In genomic region chr2:218406209-218406948, GRCh38 we compare ENCODE assay signal across 8 cellular contexts. TPM values are rescaled to one million over a fixed set of nuclear protein-coding genes. Genes with fewer than 3 reads are reported as not detected.
DNase-seq lines count a peak whose midpoint lies in the region; ATAC-seq and TF ChIP-seq lines count a peak whose summit lies in the region.

No MANE protein-coding gene starts in this region.

- H3K27me3 Mint-ChIP-seq in T-helper 17 cell: no peaks in the 10 kb centered on the region

- H3K27ac Mint-ChIP-seq in T-helper 17 cell: peak overlapping the region; percentile 97

- H3K4me1 ChIP-seq in right cardiac atrium (ENCODE audit: control insufficient read depth, insufficient read depth, low read length) (peaks cover 6% of the 10 kb centered on the region), rectal smooth muscle tissue (ENCODE audit: control insufficient read depth, insufficient read depth, low read length) (peaks cover 21% of the 10 kb centered on the region), vagina (peaks cover 62% of the 10 kb centered on the region)

- H3K27me3 ChIP-seq in right cardiac atrium (ENCODE audit: control insufficient read depth, insufficient read depth): no peaks in the 10 kb centered on the region
- H3K27me3 ChIP-seq in rectal smooth muscle tissue (ENCODE audit: control insufficient read depth, insufficient read depth, low read length): no peaks in the 10 kb centered on the region
- H3K27me3 ChIP-seq in vagina: no peaks in the 10 kb centered on the region

- H3K9me3 ChIP-seq in T-helper 17 cell (ENCODE audit: control insufficient read depth, low read length, poor library complexity, severe bottlenecking) (no peaks in the 10 kb centered on the region), right cardiac atrium (ENCODE audit: control insufficient read depth, low read length) (no peaks in the 10 kb centered on the region), vagina (no peaks in the 10 kb centered on the region)

- TF ChIP-seq POLR2A in GM18505 (IDR thresholded peaks at IDR 0.05; ENCODE audit: borderline replicate concordance, extremely low read depth, insufficient read depth, insufficient read length): no peak
- TF ChIP-seq POLR2A in vagina (IDR thresholded peaks at IDR 0.05): no peak

- H3K27ac ChIP-seq in right cardiac atrium (ENCODE audit: low read length) (peak overlapping the region; percentile 96), rectal smooth muscle tissue (ENCODE audit: low read depth, low read length) (peak overlapping the region; percentile 77), vagina (peak overlapping the region; percentile 97)

- intact Hi-C loops in right cardiac atrium (cut with DNase I): loop anchor here in 1 of 4 donors (5.0 kb wide), 1 partner anchor 61 kb away; no protein-coding TSS in a partner anchor
- intact Hi-C loops in vagina (cut with DNase I): loop anchor here (10.0 kb wide), 2 partner anchors 158 to 238 kb away; partner anchors contain the start of genes CNOT9 and USP37

- WGBS in right cardiac atrium: under 1% methylated on average over 56 of the region's 56 CpGs

- peaks cover 50% of the 10 kb centered on the region for H3K4me1 Mint-ChIP-seq in T-helper 17 cell

- DNase-seq in NCI-H187 (lab: John Stamatoyannopoulos, UW) (peak; percentile 16 to 90), T-helper 17 cell (peak; percentile 75 to 90 (median 88)), anterior cingulate cortex (lab: John Stamatoyannopoulos, UW) (peak; percentile 64 to 99 (median 94)), right cardiac atrium (peak; percentile 98 to 100 (median 99)), vagina (ENCODE audit: extremely low spot score in 2 of 2) (no peak)

- peak overlapping the region; percentile 50 for H3K4me3 ChIP-seq in right cardiac atrium (ENCODE audit: low read length)
- peak overlapping the region; percentile 68 for H3K4me3 ChIP-seq in rectal smooth muscle tissue (ENCODE audit: low read length)
- peak overlapping the region; percentile 53 to 65 for H3K4me3 ChIP-seq in vagina

- no peak overlapping the region for H3K9ac ChIP-seq in rectal smooth muscle tissue (ENCODE audit: low read length)

- peak; percentile 25 to 70 (median 68) for TF ChIP-seq CTCF in vagina (IDR thresholded peaks at IDR 0.05)

- peak overlapping the region; percentile 92 for H3K4me3 Mint-ChIP-seq in T-helper 17 cell

- ATAC-seq in GM18505 (IDR thresholded peaks at IDR 0.05; ENCODE audit: unreplicated experiment) (peak; percentile 71), HG02970 (IDR thresholded peaks at IDR 0.05; ENCODE audit: low FRiP score, unreplicated experiment) (peak; percentile 86), T-helper 17 cell (peak; percentile 75), right cardiac atrium (peak; percentile 91)

- peaks cover 21% of the 10 kb centered on the region for H3K36me3 ChIP-seq in rectal smooth muscle tissue (ENCODE audit: control insufficient read depth, insufficient read depth, low read length)
- H3K36me3 ChIP-seq in vagina: peaks cover 0 to 38% of the 10 kb centered on the region in 2 donors

- H3K36me3 Mint-ChIP-seq in T-helper 17 cell (ENCODE audit: low read depth): no peaks in the 10 kb centered on the region

RNA-seq across cellular contexts. Expression of gene CTDSP1, which starts 6.7 kb away (rescaled TPM):
- total RNA-seq in T-helper 17 cell (100 to 1,000 TPM; 109 to 132 TPM), right cardiac atrium (100 to 1,000 TPM in 3 of 4 donors, 10 to 100 TPM in 1; 99.9 to 118 (median 116) TPM), vagina (103 TPM)
- 85.9 TPM for polyA plus RNA-seq in right cardiac atrium

RNA-seq across cellular contexts. Expression of gene VIL1, which starts 12.5 kb away (rescaled TPM):
- total RNA-seq in T-helper 17 cell (1 to 10 TPM in 1 of 2 donors, under 1 TPM in 1; 0.32 to 6.2 TPM), right cardiac atrium (not detected), vagina (not detected)
- 0.11 TPM for polyA plus RNA-seq in right cardiac atrium

RNA-seq across cellular contexts. Expression of gene SLC11A1, which starts 24.3 kb away (rescaled TPM):
- total RNA-seq in T-helper 17 cell (10 to 100 TPM in 1 of 2 donors, 1 to 10 TPM in 1; 2.7 to 23.9 TPM), right cardiac atrium (10 to 100 TPM in 2 of 4 donors, 1 to 10 TPM in 2; 6.4 to 19.5 (median 12.5) TPM), vagina (36.6 TPM)
- 13.8 TPM for polyA plus RNA-seq in right cardiac atrium

RNA-seq across cellular contexts. Expression of gene CATIP, which starts 49.7 kb away (rescaled TPM):
- total RNA-seq in T-helper 17 cell: not detected
- total RNA-seq in right cardiac atrium: not detected
- 0.16 TPM for polyA plus RNA-seq in right cardiac atrium
- total RNA-seq in vagina: not detected

Comparison
In these comparisons a context has a peak if more than half of its experiments do, and no peak if none do; other contexts are left out.
1. DNase-seq: peak in NCI-H187 (2 of 2), T-helper 17 cell (3 of 3), anterior cingulate cortex (58 of 58) and right cardiac atrium (3 of 3); none in vagina (0 of 2).
2. Peak in every context shown above with its lines, with median percentiles within 50 percentile points of each other: ATAC-seq, H3K27ac ChIP-seq and H3K4me3 ChIP-seq.